8 cellular contexts compared by ENCODE assay signal in genomic region chr15:50183112-50183794, GRCh38. TPM values are rescaled to one million over a fixed set of nuclear protein-coding genes. Genes with fewer than 3 reads are reported as not detected.
A peak's percentile ranks its signal among the peaks of the same experiment; 100 is the strongest.
DNase-seq lines count a peak whose midpoint lies in the region; ATAC-seq and TF ChIP-seq lines count a peak whose summit lies in the region.

No MANE protein-coding gene starts in this region.

- peak overlapping the region; percentile 90 for H3K4me3 Mint-ChIP-seq in activated naive CD8-positive, alpha-beta T cell
- peak overlapping the region; percentile 76 for H3K4me3 Mint-ChIP-seq in osteocyte (ENCODE audit: unreplicated experiment)

- no peak for DNase-seq in osteocyte (ENCODE audit: extremely low spot score, unreplicated experiment)
- DNase-seq in activated gamma-delta T cell (lab: John Stamatoyannopoulos, UW) = no peak
- no peak for DNase-seq in GF-D8 (lab: John Stamatoyannopoulos, UW)

- H3K27ac Mint-ChIP-seq in activated naive CD8-positive, alpha-beta T cell = peak overlapping the region; percentile 22
- H3K27ac Mint-ChIP-seq in osteocyte (ENCODE audit: unreplicated experiment) = no peak overlapping the region

- H3K9me3 Mint-ChIP-seq in activated naive CD8-positive, alpha-beta T cell (ENCODE audit: low read depth) = no peaks in the 10 kb centered on the region
- H3K9me3 Mint-ChIP-seq in osteocyte (ENCODE audit: unreplicated experiment) = no peaks in the 10 kb centered on the region

- no peak for TF ChIP-seq CTCF in osteocyte (IDR thresholded peaks at IDR 0.05)

- H3K4me1 Mint-ChIP-seq in activated naive CD8-positive, alpha-beta T cell (ENCODE audit: low read depth) = peaks cover 14% of the 10 kb centered on the region
- peaks cover 9% of the 10 kb centered on the region for H3K4me1 Mint-ChIP-seq in osteocyte (ENCODE audit: unreplicated experiment)

- peak; percentile 48 for ATAC-seq in GM18868 (IDR thresholded peaks at IDR 0.05; ENCODE audit: unreplicated experiment)
- ATAC-seq in HG03432 (IDR thresholded peaks at IDR 0.05; ENCODE audit: unreplicated experiment) = peak; percentile 59
- no peak for ATAC-seq in HG03139 (IDR thresholded peaks at IDR 0.05; ENCODE audit: unreplicated experiment)
- no peak for ATAC-seq in HG03460 (IDR thresholded peaks at IDR 0.05; ENCODE audit: unreplicated experiment)

- no peaks in the 10 kb centered on the region for H3K36me3 Mint-ChIP-seq in activated naive CD8-positive, alpha-beta T cell
- H3K36me3 Mint-ChIP-seq in osteocyte (ENCODE audit: unreplicated experiment) = no peaks in the 10 kb centered on the region

- peaks cover 19% of the 10 kb centered on the region for H3K27me3 Mint-ChIP-seq in activated naive CD8-positive, alpha-beta T cell
- peaks cover 63% of the 10 kb centered on the region for H3K27me3 Mint-ChIP-seq in osteocyte (ENCODE audit: unreplicated experiment)

RNA-seq across cellular contexts. Expression of gene SLC27A2, which starts 1.3 kb away (rescaled TPM):
- total RNA-seq in osteocyte = not detected in 2 replicates

Comparison
In these comparisons a context has a peak if more than half of its experiments do, and no peak if none do; other contexts are left out.
1. ATAC-seq: peak in GM18868 (single experiment) and HG03432 (single experiment); none in HG03139 (single experiment) and HG03460 (single experiment).